ENCODE assay signal across 1 cellular context in genomic region chr15:50764331-50765201, GRCh38.
TF ChIP-seq lines count a peak whose summit lies in the region.

No MANE protein-coding gene starts in this region.

TF ChIP-seq in K562, 482 proteins besides CTCF, POLR2A, EP300 and RAD21 (continued from another document and continues in another):
- TF ChIP-seq, protein P1, sequence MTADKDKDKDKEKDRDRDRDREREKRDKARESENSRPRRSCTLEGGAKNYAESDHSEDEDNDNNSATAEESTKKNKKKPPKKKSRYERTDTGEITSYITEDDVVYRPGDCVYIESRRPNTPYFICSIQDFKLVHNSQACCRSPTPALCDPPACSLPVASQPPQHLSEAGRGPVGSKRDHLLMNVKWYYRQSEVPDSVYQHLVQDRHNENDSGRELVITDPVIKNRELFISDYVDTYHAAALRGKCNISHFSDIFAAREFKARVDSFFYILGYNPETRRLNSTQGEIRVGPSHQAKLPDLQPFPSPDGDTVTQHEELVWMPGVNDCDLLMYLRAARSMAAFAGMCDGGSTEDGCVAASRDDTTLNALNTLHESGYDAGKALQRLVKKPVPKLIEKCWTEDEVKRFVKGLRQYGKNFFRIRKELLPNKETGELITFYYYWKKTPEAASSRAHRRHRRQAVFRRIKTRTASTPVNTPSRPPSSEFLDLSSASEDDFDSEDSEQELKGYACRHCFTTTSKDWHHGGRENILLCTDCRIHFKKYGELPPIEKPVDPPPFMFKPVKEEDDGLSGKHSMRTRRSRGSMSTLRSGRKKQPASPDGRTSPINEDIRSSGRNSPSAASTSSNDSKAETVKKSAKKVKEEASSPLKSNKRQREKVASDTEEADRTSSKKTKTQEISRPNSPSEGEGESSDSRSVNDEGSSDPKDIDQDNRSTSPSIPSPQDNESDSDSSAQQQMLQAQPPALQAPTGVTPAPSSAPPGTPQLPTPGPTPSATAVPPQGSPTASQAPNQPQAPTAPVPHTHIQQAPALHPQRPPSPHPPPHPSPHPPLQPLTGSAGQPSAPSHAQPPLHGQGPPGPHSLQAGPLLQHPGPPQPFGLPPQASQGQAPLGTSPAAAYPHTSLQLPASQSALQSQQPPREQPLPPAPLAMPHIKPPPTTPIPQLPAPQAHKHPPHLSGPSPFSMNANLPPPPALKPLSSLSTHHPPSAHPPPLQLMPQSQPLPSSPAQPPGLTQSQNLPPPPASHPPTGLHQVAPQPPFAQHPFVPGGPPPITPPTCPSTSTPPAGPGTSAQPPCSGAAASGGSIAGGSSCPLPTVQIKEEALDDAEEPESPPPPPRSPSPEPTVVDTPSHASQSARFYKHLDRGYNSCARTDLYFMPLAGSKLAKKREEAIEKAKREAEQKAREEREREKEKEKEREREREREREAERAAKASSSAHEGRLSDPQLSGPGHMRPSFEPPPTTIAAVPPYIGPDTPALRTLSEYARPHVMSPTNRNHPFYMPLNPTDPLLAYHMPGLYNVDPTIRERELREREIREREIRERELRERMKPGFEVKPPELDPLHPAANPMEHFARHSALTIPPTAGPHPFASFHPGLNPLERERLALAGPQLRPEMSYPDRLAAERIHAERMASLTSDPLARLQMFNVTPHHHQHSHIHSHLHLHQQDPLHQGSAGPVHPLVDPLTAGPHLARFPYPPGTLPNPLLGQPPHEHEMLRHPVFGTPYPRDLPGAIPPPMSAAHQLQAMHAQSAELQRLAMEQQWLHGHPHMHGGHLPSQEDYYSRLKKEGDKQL (CRISPR knock-in tag; IDR thresholded peaks at IDR 0.05; ENCODE audit: borderline replicate concordance) = no peak
- TF ChIP-seq FOXM1 (IDR thresholded peaks at IDR 0.05; ENCODE audit: low read depth) = peak; percentile 56; the same call in 1 of the 2 replicates
- TF ChIP-seq FOXM1 (CRISPR knock-in tag; IDR thresholded peaks at IDR 0.05; ENCODE audit: low read depth) = no peak
- TF ChIP-seq TAF1 (IDR thresholded peaks at IDR 0.05; ENCODE audit: control insufficient read depth, extremely low read depth, insufficient read depth, low read length, severe bottlenecking) = no peak
- TF ChIP-seq TAF9B (IDR thresholded peaks at IDR 0.05; ENCODE audit: partially characterized antibody) = peak; percentile 70
- TF ChIP-seq POLR2B (IDR thresholded peaks at IDR 0.05; ENCODE audit: low read depth, partially characterized antibody) = peak; percentile 72
- TF ChIP-seq OTX1 (CRISPR knock-in tag; IDR thresholded peaks at IDR 0.05) = 0 out of 2 replicates have a peak, but pooled peaks have one; percentile 60
- TF ChIP-seq ARNT (IDR thresholded peaks at IDR 0.05) = peak in 1 of 2 experiments; percentile 79; a peak in 1 of 4 replicates
- TF ChIP-seq ADNP (tag; IDR thresholded peaks at IDR 0.05) = 0 out of 2 replicates have a peak, but pooled peaks have one; percentile 43
- TF ChIP-seq CHAMP1 (IDR thresholded peaks at IDR 0.05) = no peak
- TF ChIP-seq PML (IDR thresholded peaks at IDR 0.05; ENCODE audit: low read length) = peak; percentile 15; the same call in 1 of the 2 replicates
- peak; percentile 42; the same call in 1 of the 2 replicates for TF ChIP-seq MAFF (IDR thresholded peaks at IDR 0.05; ENCODE audit: low read length)
- TF ChIP-seq, protein P2, sequence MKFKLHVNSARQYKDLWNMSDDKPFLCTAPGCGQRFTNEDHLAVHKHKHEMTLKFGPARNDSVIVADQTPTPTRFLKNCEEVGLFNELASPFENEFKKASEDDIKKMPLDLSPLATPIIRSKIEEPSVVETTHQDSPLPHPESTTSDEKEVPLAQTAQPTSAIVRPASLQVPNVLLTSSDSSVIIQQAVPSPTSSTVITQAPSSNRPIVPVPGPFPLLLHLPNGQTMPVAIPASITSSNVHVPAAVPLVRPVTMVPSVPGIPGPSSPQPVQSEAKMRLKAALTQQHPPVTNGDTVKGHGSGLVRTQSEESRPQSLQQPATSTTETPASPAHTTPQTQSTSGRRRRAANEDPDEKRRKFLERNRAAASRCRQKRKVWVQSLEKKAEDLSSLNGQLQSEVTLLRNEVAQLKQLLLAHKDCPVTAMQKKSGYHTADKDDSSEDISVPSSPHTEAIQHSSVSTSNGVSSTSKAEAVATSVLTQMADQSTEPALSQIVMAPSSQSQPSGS (CRISPR knock-in tag; IDR thresholded peaks at IDR 0.05) = no peak
- TF ChIP-seq TRIM28 (IDR thresholded peaks at IDR 0.05) = peak; percentile 43; the same call in 1 of the 2 replicates
- TF ChIP-seq NR2C2 (CRISPR knock-in tag; IDR thresholded peaks at IDR 0.05) = no peak
- TF ChIP-seq NR2C2 (tag; IDR thresholded peaks at IDR 0.05) = 0 out of 2 replicates have a peak, but pooled peaks have one; percentile 68
- peak; percentile 60 for TF ChIP-seq SMARCC2 (IDR thresholded peaks at IDR 0.05; ENCODE audit: low read depth)
- 0 out of 2 replicates have a peak, but pooled peaks have one; percentile 14 for TF ChIP-seq DEAF1 (CRISPR knock-in tag; IDR thresholded peaks at IDR 0.05)
- 0 out of 2 replicates have a peak, but pooled peaks have one; percentile 19 for TF ChIP-seq ZNF766 (CRISPR knock-in tag; conservative IDR thresholded peaks at IDR 0.05)
- TF ChIP-seq C11orf30 (IDR thresholded peaks at IDR 0.05; ENCODE audit: low read depth) = peak; percentile 84; the same call in 1 of the 2 replicates
- peak; percentile 59; the same call in 1 of the 2 replicates for TF ChIP-seq BACH1 (tag; IDR thresholded peaks at IDR 0.05)
- TF ChIP-seq, protein P3, sequence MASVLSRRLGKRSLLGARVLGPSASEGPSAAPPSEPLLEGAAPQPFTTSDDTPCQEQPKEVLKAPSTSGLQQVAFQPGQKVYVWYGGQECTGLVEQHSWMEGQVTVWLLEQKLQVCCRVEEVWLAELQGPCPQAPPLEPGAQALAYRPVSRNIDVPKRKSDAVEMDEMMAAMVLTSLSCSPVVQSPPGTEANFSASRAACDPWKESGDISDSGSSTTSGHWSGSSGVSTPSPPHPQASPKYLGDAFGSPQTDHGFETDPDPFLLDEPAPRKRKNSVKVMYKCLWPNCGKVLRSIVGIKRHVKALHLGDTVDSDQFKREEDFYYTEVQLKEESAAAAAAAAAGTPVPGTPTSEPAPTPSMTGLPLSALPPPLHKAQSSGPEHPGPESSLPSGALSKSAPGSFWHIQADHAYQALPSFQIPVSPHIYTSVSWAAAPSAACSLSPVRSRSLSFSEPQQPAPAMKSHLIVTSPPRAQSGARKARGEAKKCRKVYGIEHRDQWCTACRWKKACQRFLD (CRISPR knock-in tag; IDR thresholded peaks at IDR 0.05) = peak; percentile 17; the same call in 1 of the 2 replicates
- no peak for TF ChIP-seq ZSCAN32 (CRISPR knock-in tag; IDR thresholded peaks at IDR 0.05)
- TF ChIP-seq, protein P4, sequence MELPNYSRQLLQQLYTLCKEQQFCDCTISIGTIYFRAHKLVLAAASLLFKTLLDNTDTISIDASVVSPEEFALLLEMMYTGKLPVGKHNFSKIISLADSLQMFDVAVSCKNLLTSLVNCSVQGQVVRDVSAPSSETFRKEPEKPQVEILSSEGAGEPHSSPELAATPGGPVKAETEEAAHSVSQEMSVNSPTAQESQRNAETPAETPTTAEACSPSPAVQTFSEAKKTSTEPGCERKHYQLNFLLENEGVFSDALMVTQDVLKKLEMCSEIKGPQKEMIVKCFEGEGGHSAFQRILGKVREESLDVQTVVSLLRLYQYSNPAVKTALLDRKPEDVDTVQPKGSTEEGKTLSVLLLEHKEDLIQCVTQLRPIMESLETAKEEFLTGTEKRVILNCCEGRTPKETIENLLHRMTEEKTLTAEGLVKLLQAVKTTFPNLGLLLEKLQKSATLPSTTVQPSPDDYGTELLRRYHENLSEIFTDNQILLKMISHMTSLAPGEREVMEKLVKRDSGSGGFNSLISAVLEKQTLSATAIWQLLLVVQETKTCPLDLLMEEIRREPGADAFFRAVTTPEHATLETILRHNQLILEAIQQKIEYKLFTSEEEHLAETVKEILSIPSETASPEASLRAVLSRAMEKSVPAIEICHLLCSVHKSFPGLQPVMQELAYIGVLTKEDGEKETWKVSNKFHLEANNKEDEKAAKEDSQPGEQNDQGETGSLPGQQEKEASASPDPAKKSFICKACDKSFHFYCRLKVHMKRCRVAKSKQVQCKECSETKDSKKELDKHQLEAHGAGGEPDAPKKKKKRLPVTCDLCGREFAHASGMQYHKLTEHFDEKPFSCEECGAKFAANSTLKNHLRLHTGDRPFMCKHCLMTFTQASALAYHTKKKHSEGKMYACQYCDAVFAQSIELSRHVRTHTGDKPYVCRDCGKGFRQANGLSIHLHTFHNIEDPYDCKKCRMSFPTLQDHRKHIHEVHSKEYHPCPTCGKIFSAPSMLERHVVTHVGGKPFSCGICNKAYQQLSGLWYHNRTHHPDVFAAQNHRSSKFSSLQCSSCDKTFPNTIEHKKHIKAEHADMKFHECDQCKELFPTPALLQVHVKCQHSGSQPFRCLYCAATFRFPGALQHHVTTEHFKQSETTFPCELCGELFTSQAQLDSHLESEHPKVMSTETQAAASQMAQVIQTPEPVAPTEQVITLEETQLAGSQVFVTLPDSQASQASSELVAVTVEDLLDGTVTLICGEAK (IDR thresholded peaks at IDR 0.05) = 0 out of 2 replicates have a peak, but pooled peaks have one; percentile 43
- TF ChIP-seq, protein P4 (CRISPR knock-in tag; IDR thresholded peaks at IDR 0.05) = no peak
- TF ChIP-seq, protein P5, sequence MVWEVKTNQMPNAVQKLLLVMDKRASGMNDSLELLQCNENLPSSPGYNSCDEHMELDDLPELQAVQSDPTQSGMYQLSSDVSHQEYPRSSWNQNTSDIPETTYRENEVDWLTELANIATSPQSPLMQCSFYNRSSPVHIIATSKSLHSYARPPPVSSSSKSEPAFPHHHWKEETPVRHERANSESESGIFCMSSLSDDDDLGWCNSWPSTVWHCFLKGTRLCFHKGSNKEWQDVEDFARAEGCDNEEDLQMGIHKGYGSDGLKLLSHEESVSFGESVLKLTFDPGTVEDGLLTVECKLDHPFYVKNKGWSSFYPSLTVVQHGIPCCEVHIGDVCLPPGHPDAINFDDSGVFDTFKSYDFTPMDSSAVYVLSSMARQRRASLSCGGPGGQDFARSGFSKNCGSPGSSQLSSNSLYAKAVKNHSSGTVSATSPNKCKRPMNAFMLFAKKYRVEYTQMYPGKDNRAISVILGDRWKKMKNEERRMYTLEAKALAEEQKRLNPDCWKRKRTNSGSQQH (CRISPR knock-in tag; IDR thresholded peaks at IDR 0.05) = 0 out of 2 replicates have a peak, but pooled peaks have one; percentile 7
- TF ChIP-seq HES1 (IDR thresholded peaks at IDR 0.05; ENCODE audit: low read depth) = 0 out of 2 replicates have a peak, but pooled peaks have one; percentile 18
- TF ChIP-seq POLR2H (tag; IDR thresholded peaks at IDR 0.05; ENCODE audit: low read depth) = peak; percentile 81
- TF ChIP-seq ESRRA (IDR thresholded peaks at IDR 0.05; ENCODE audit: borderline replicate concordance, low read depth) = peak; percentile 65; the same call in 1 of the 2 replicates
